ENCODE assay signal across 8 cellular contexts in the genomic region with DNA sequence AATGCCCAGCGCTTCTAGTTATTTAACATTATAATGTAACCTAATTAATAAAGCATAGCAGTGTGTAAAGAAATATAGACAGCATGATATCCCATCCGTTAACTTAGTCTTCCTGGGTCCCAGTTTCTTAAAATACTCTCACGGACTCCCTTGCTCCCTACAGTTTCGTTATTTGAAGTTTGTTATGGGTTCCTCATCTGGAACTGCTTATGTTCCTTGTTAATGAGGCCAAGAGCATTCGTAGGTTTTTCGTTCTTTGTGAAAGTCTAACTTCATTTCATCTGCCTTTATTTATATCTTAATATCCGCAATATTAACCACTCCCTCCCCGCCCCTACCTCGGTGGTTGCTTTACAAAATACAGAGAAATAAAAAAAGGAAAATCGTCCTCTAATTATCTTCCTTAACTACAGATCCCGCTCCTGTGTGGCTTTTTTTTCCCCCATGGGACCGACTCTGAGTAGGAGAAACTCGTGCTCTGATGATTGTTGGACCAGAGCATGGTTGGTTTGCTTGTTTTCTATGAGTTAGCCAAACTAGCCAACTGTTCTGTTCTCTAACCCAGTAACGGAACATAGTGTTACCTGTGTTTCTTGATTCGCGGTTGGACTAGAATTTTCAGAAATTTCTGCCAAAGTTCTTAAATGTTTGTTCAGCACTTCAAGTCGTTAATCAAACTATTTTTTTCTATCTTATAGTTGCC. TPM values are rescaled to one million over a fixed set of nuclear protein-coding genes. Genes with fewer than 3 reads are reported as not detected.
DNase-seq lines count a peak whose midpoint lies in the region; ATAC-seq lines count a peak whose summit lies in the region.

No MANE protein-coding gene starts in this region.

- H3K27ac ChIP-seq in angular gyrus (ENCODE audit: low read depth, low read length): peak overlapping the region; percentile 51
- peak overlapping the region; percentile 38 for H3K27ac ChIP-seq in iPS-20b (ENCODE audit: low read length)

- H3K27ac Mint-ChIP-seq in IgD-negative memory B cell: peak overlapping the region; percentile 87 to 97 (median 94)
- H3K27ac Mint-ChIP-seq in stimulated activated memory B cell treated with anti-CD40 and anti-IgM and Interleukin-4, amounts not matched to agents 10 μg/mL and 1 μg/mL and 100 μg/mL, for 72 hours: peak overlapping the region; percentile 95

- no peaks in the 10 kb centered on the region for H3K27me3 Mint-ChIP-seq in IgD-negative memory B cell
- H3K27me3 Mint-ChIP-seq in stimulated activated memory B cell treated with anti-CD40 and anti-IgM and Interleukin-4, amounts not matched to agents 10 μg/mL and 1 μg/mL and 100 μg/mL, for 72 hours: no peaks in the 10 kb centered on the region

- no peak for ATAC-seq in stimulated activated memory B cell treated with anti-CD40 and anti-IgM and Interleukin-4, amounts not matched to agents 10 μg/mL and 1 μg/mL and 100 μg/mL, for 72 hours
- no peak for ATAC-seq in HG03039 (IDR thresholded peaks at IDR 0.05; ENCODE audit: unreplicated experiment)
- no peak for ATAC-seq in HG02798 (IDR thresholded peaks at IDR 0.05; ENCODE audit: poor library complexity, unreplicated experiment)

- H3K9me3 Mint-ChIP-seq in IgD-negative memory B cell: no peaks in the 10 kb centered on the region
- no peaks in the 10 kb centered on the region for H3K9me3 Mint-ChIP-seq in stimulated activated memory B cell treated with anti-CD40 and anti-IgM and Interleukin-4, amounts not matched to agents 10 μg/mL and 1 μg/mL and 100 μg/mL, for 72 hours

- no peaks in the 10 kb centered on the region for H3K27me3 ChIP-seq in iPS-20b (ENCODE audit: insufficient read depth, low read length)

- H3K4me3 Mint-ChIP-seq in IgD-negative memory B cell: peak overlapping the region; percentile 93 to 98 (median 95)
- peak overlapping the region; percentile 91 for H3K4me3 Mint-ChIP-seq in stimulated activated memory B cell treated with anti-CD40 and anti-IgM and Interleukin-4, amounts not matched to agents 10 μg/mL and 1 μg/mL and 100 μg/mL, for 72 hours

- peaks cover 2% of the 10 kb centered on the region for H3K36me3 Mint-ChIP-seq in IgD-negative memory B cell
- H3K36me3 Mint-ChIP-seq in stimulated activated memory B cell treated with anti-CD40 and anti-IgM and Interleukin-4, amounts not matched to agents 10 μg/mL and 1 μg/mL and 100 μg/mL, for 72 hours: peaks cover 18% of the 10 kb centered on the region

- DNase-seq in CD1c-positive myeloid dendritic cell (ENCODE audit: extremely low spot score): peak; percentile 34
- DNase-seq in HK-2 (ENCODE audit: unreplicated experiment): no peak

- peaks cover 25% of the 10 kb centered on the region for H3K36me3 ChIP-seq in iPS-20b (ENCODE audit: insufficient read depth, low read depth, low read length)

- no peaks in the 10 kb centered on the region for H3K9me3 ChIP-seq in iPS-20b (ENCODE audit: insufficient read depth, low read depth, low read length)

- peaks cover 24 to 49% (median 42%) of the 10 kb centered on the region in 3 donors for H3K4me1 Mint-ChIP-seq in IgD-negative memory B cell
- peaks cover 42% of the 10 kb centered on the region for H3K4me1 Mint-ChIP-seq in stimulated activated memory B cell treated with anti-CD40 and anti-IgM and Interleukin-4, amounts not matched to agents 10 μg/mL and 1 μg/mL and 100 μg/mL, for 72 hours

- H3K9ac ChIP-seq in iPS-20b (ENCODE audit: low read depth, low read length): peak overlapping the region; percentile 81; the same call in 1 of the 2 replicates

- peaks cover 4% of the 10 kb centered on the region; the same call in 1 of the 2 replicates for H3K4me1 ChIP-seq in iPS-20b (ENCODE audit: insufficient read depth, low read length)

- H3K4me3 ChIP-seq in iPS-20b (ENCODE audit: low read length): peak overlapping the region; percentile 88

RNA-seq across cellular contexts. Expression of gene ADPRM, which starts 0.9 kb away (rescaled TPM):
- polyA plus RNA-seq in IgD-negative memory B cell: 33.2 TPM

RNA-seq across cellular contexts. Expression of gene SCO1, which starts 0.9 kb away (rescaled TPM):
- polyA plus RNA-seq in IgD-negative memory B cell: 15.4 TPM

RNA-seq across cellular contexts. Expression of gene TMEM220, which starts 31.6 kb away (rescaled TPM):
- 3.6 TPM for polyA plus RNA-seq in IgD-negative memory B cell

RNA-seq across cellular contexts. Expression of gene MYH3, which starts 41.2 kb away (rescaled TPM):
- polyA plus RNA-seq in IgD-negative memory B cell: 1.6 TPM
